Comparison of ENCODE assay signal across 15 cellular contexts in genomic region chr3:132593950-132594328, GRCh38. TPM values are rescaled to one million over a fixed set of nuclear protein-coding genes. Genes with fewer than 3 reads are reported as not detected.
DNase-seq lines count a peak whose midpoint lies in the region; ATAC-seq, FAIRE-seq and TF ChIP-seq lines count a peak whose summit lies in the region.
"Had no signal": no experiment of that assay in that cellular context is flagged by ENCODE, and none has a peak within 500 bp of the region (broad histone marks: within the 10 kb centered on the region; RNA-seq: fewer than 3 reads in every experiment).

No MANE protein-coding gene starts in this region.

- H2BK5ac ChIP-seq in mesenchymal stem cell (ENCODE audit: low read depth, low read length, poor library complexity, severe bottlenecking): no peak overlapping the region

- no peak overlapping the region for H3K14ac ChIP-seq in mesenchymal stem cell (ENCODE audit: low read length in 2 of 2)

- H3K4me1 ChIP-seq in Panc1 (ENCODE audit: control insufficient read depth, insufficient read depth, low read length): no peaks in the 10 kb centered on the region
- H3K4me1 ChIP-seq in mesenchymal stem cell (ENCODE audit: control insufficient read depth, insufficient read depth, low read depth, low read length): no peaks in the 10 kb centered on the region
- H3K4me1 ChIP-seq in body of pancreas: peaks cover 9% of the 10 kb centered on the region

- H3K36me3 Mint-ChIP-seq in chondrocyte (ENCODE audit: low read depth): peaks cover 15% of the 10 kb centered on the region

- no peak overlapping the region for H3K18ac ChIP-seq in mesenchymal stem cell (ENCODE audit: low read depth in 1 of 2, low read length in 2 of 2)

- in situ Hi-C loops in Panc1 (cut with HindIII; ENCODE audit: low pct_unique_long_range_greater_than_20kb, low sequenced_read_pairs): no loop called here

- H3K27me3 ChIP-seq in Panc1 (ENCODE audit: control insufficient read depth, insufficient read depth, low read length) (no peaks in the 10 kb centered on the region), mesenchymal stem cell (ENCODE audit: control insufficient read depth in 1 of 2, insufficient read depth in 1 of 2, low read length in 2 of 2) (no peaks in the 10 kb centered on the region), body of pancreas (no peaks in the 10 kb centered on the region)

- peak overlapping the region; percentile 95 for H3K27ac Mint-ChIP-seq in chondrocyte (ENCODE audit: unreplicated experiment)
- H3K27ac Mint-ChIP-seq: activated naive CD4-positive, alpha-beta T cell treated with anti-CD3 and anti-CD28 coated beads, Interleukin-2, amount 50 U/mL, for 72 hours had no signal

- H3K36me3 ChIP-seq in Panc1 (ENCODE audit: control insufficient read depth, insufficient read depth, low read length) (no peaks in the 10 kb centered on the region), mesenchymal stem cell (ENCODE audit: control insufficient read depth in 1 of 2, insufficient read depth in 2 of 2, low read depth in 1 of 2, low read length in 2 of 2) (peaks cover 0 to 12% of the 10 kb centered on the region in 2 experiments), body of pancreas (replicated peaks in 1 of 2; ENCODE audit: insufficient read depth in 1 of 2, low read depth in 2 of 2) (no peaks in the 10 kb centered on the region)

- H3K9ac ChIP-seq in mesenchymal stem cell (ENCODE audit: low read length): peak overlapping the region; percentile 75

- no peak overlapping the region for H2AK5ac ChIP-seq in mesenchymal stem cell (ENCODE audit: low read length, severe bottlenecking)

- no peak overlapping the region for H2BK12ac ChIP-seq in mesenchymal stem cell (ENCODE audit: low read length in 2 of 2)

- no peak overlapping the region for H2BK120ac ChIP-seq in mesenchymal stem cell (ENCODE audit: low read depth, low read length)

- no peak overlapping the region for H3K4ac ChIP-seq in mesenchymal stem cell (ENCODE audit: low read depth in 1 of 2, low read length in 2 of 2)

- H3K79me1 ChIP-seq in mesenchymal stem cell (replicated peaks; ENCODE audit: low read length, poor library complexity, severe bottlenecking): peaks cover 2% of the 10 kb centered on the region

- DNase-seq in AG20443 (ENCODE audit: low spot score) (peak; percentile 61), Panc1 (ENCODE audit: low read depth, low spot score) (peak; percentile 8), chondrocyte (ENCODE audit: low spot score) (no peak), mesenchymal stem cell (peak; percentile 88), body of pancreas (no peak), frontal cortex (ENCODE audit: low spot score in 2 of 2) (no peak)
- no peak for DNase-seq in activated T-cell treated with anti-CD3 and anti-CD28 coated beads, Interleukin-2, amount 50 U/mL, for 1 hour
- no peak for DNase-seq in activated CD4-positive, alpha-beta T cell treated with anti-CD3 and anti-CD28 coated beads for 4 hours
- DNase-seq: activated CD4-positive, alpha-beta T cell treated with anti-CD3 and anti-CD28 coated beads, Interleukin-2, amount 50 U/mL, for 48 hours; NCI-H526 treated with DMSO at 0.1 percent for 48 hours; T-helper 1 cell had no signal

- H2BK15ac ChIP-seq in mesenchymal stem cell (ENCODE audit: low read depth, poor library complexity, severe bottlenecking): no peak overlapping the region

- H3K27ac ChIP-seq in Panc1 (ENCODE audit: low read length): no peak overlapping the region
- peak overlapping the region; percentile 54 for H3K27ac ChIP-seq in mesenchymal stem cell (ENCODE audit: low read length, poor library complexity, severe bottlenecking)
- no peak overlapping the region for H3K27ac ChIP-seq in body of pancreas

- H3K4me3 ChIP-seq in Panc1 (ENCODE audit: low read depth in 2 of 2, low read length in 2 of 2): no peak overlapping the region
- peak overlapping the region in 1 of 2 experiments; percentile 4 for H3K4me3 ChIP-seq in mesenchymal stem cell (ENCODE audit: insufficient read depth in 1 of 2, low read depth in 1 of 2, low read length in 2 of 2)
- no peak overlapping the region for H3K4me3 ChIP-seq in body of pancreas

- no peak overlapping the region for H4K8ac ChIP-seq in mesenchymal stem cell (ENCODE audit: low read length)

- no peak for TF ChIP-seq POLR2A in body of pancreas (IDR thresholded peaks at IDR 0.05)

- intact Hi-C loops in Panc1 (cut with micrococcal nuclease; ENCODE audit: unreplicated experiment) (no loop called here), body of pancreas (cut with DNase I) (no loop called here)

- H3K9me3 ChIP-seq in Panc1 (ENCODE audit: control insufficient read depth, insufficient read depth, low read depth, low read length) (no peaks in the 10 kb centered on the region), mesenchymal stem cell (ENCODE audit: control insufficient read depth, low read length) (no peaks in the 10 kb centered on the region), body of pancreas (no peaks in the 10 kb centered on the region)

- CTCF ChIA-PET in Panc1 (lab: Charles Lee): no interaction called here

- no peaks in the 10 kb centered on the region for H3K27me3 Mint-ChIP-seq in chondrocyte (ENCODE audit: low read depth)

- no peak overlapping the region for H3K23ac ChIP-seq in mesenchymal stem cell (ENCODE audit: low read length in 2 of 2)

- peak; percentile 76 for ATAC-seq in Panc1
- ATAC-seq in body of pancreas: no peak
- ATAC-seq: activated naive CD4-positive, alpha-beta T cell treated with anti-CD3 and anti-CD28 coated beads, Interleukin-2, amount 50 U/mL, for 72 hours; left lobe of liver had no signal

- POLR2A ChIA-PET in Panc1 (lab: Charles Lee): no interaction called here

- FAIRE-seq in frontal cortex (lab: Jason Lieb, UNC): no peak
- FAIRE-seq: GM19239 had no signal

- no peak overlapping the region for H2AFZ ChIP-seq in mesenchymal stem cell (ENCODE audit: low read depth, low read length)

- no peak for TF ChIP-seq CTCF in Panc1 (IDR thresholded peaks at IDR 0.05)
- no peak for TF ChIP-seq CTCF in chondrocyte (IDR thresholded peaks at IDR 0.05)
- TF ChIP-seq CTCF in body of pancreas (IDR thresholded peaks at IDR 0.05): no peak

- H4K91ac ChIP-seq in mesenchymal stem cell (ENCODE audit: low read length): no peak overlapping the region

- H3K4me1 Mint-ChIP-seq in chondrocyte (ENCODE audit: low read depth): peaks cover 31% of the 10 kb centered on the region

- no peaks in the 10 kb centered on the region for H3K9me3 Mint-ChIP-seq in chondrocyte (ENCODE audit: low read depth)
- H3K9me3 Mint-ChIP-seq: activated naive CD4-positive, alpha-beta T cell treated with anti-CD3 and anti-CD28 coated beads, Interleukin-2, amount 50 U/mL, for 72 hours had no signal

- no peak overlapping the region for H3K4me3 Mint-ChIP-seq in chondrocyte (ENCODE audit: unreplicated experiment)
- H3K4me3 Mint-ChIP-seq: CD14-positive monocyte had no signal

- 6% methylated on average over 1 of the region's 3 CpGs for WGBS in mesenchymal stem cell
- WGBS in body of pancreas, 2 donors: 82 to 86% methylated on average over 3 of the region's 3 CpGs

- BruUV-seq in Panc1 (replicated peaks; lab: Mats Ljungman, UMichigan): no TSS peak

- H3K4me2 ChIP-seq in mesenchymal stem cell (ENCODE audit: low read length, poor library complexity, severe bottlenecking): no peak overlapping the region

RNA-seq across cellular contexts. Expression of gene ACKR4, which starts 3.1 kb away (rescaled TPM):
- not detected for total RNA-seq in Panc1 (2021; ENCODE audit: unreplicated experiment)
- 0.27 TPM for polyA plus RNA-seq in Panc1 (2012; ENCODE audit: insufficient read length)
- 0.22 TPM in 1 of 3 replicates, not detected in the others for total RNA-seq in chondrocyte
- polyA plus RNA-seq in mesenchymal stem cell (2013, experiment 1 of 2): 0.17 TPM
- 0.14 TPM for polyA plus RNA-seq in mesenchymal stem cell (2013, experiment 2 of 2)
- 1 to 10 TPM; 1.3 to 2.0 TPM for total RNA-seq in body of pancreas
- total RNA-seq in frontal cortex: not detected
- total RNA-seq: left lobe of liver had no signal
- polyA plus RNA-seq: CD14-positive monocyte had no signal

Comparison
In these comparisons a context has a peak if more than half of its experiments do, and no peak if none do; other contexts are left out.
1. DNase-seq: peak in AG20443 (single experiment), Panc1 (single experiment) and mesenchymal stem cell (single experiment); none in chondrocyte (single experiment), activated T-cell treated with anti-CD3 and anti-CD28 coated beads, Interleukin-2, amount 50 U/mL, for 1 hour (single experiment), body of pancreas (0 of 4), activated CD4-positive, alpha-beta T cell treated with anti-CD3 and anti-CD28 coated beads for 4 hours (0 of 2) and frontal cortex (0 of 2).